18 cellular contexts compared by ENCODE assay signal in the genomic region with DNA sequence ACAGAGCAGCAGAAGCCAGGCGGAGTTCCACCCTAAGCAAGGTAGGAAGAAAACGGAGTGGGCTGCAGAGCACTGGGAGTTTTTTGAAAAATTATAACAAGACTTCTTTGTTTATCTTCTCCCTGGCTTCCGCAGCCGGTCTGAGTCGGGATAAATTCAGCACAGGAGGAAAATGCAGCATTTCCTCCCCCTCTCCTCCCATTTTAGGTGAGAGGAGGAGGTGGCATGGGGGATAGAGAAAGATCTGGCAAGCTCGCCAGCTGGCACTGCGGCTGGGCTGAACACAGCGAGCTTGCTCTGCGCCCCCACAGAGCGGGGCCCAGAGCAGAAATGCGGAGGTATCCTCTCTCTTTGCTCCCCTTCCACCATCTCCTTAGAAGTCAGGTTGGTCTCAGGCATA. TPM values are rescaled to one million over a fixed set of nuclear protein-coding genes. Genes with fewer than 3 reads are reported as not detected.
DNase-seq lines count a peak whose midpoint lies in the region; ATAC-seq and TF ChIP-seq lines count a peak whose summit lies in the region.
"Had no signal": no experiment of that assay in that cellular context is flagged by ENCODE, and none has a peak within 500 bp of the region (broad histone marks: within the 10 kb centered on the region; RNA-seq: fewer than 3 reads in every experiment).

No MANE protein-coding gene starts in this region.

- H3K27me3 Mint-ChIP-seq in CD4-positive, CD25-positive, alpha-beta regulatory T cell, result peaks cover 5% of the 10 kb centered on the region
- no peaks in the 10 kb centered on the region for H3K27me3 Mint-ChIP-seq in activated naive CD4-positive, alpha-beta T cell treated with anti-CD3 and anti-CD28 coated beads for 36 hours (ENCODE audit: low read depth)

- TF ChIP-seq CTCF in body of pancreas (IDR thresholded peaks at IDR 0.05), result no peak

- WGBS in body of pancreas, 2 donors, result 54 to 71% methylated on average over 9 to 11 of the region's 11 CpGs

- no peak overlapping the region for H3K9ac ChIP-seq in rectal smooth muscle tissue (ENCODE audit: low read length)

- no peak for DNase-seq in CD4-positive, CD25-positive, alpha-beta regulatory T cell
- peak in 17 of 61 donors; percentile 19 to 78 (median 27) for DNase-seq in caudate nucleus (lab: John Stamatoyannopoulos, UW)
- DNase-seq in head of caudate nucleus, result peak in 33 of 42 donors; percentile 17 to 83 (median 43)
- no peak for DNase-seq in activated naive CD4-positive, alpha-beta T cell treated with anti-CD3 and anti-CD28 coated beads for 36 hours
- DNase-seq in body of pancreas, result no peak
- DNase-seq in kidney glomerular epithelial cell (lab: John Stamatoyannopoulos, UW), result no peak
- DNase-seq: Caco-2; DMS153; NCI-H1930; NCI-H446; NK-92 treated with Interleukin-12 subunit alpha and Interleukin-12 subunit beta, amount 100 ng/mL, for 24 hours; SHP77 treated with DMSO at 0.1 percent for 48 hours had no signal

- H3K27ac ChIP-seq in CD4-positive, CD25-positive, alpha-beta regulatory T cell (ENCODE audit: insufficient read depth, low read length, poor library complexity, severe bottlenecking), result no peak overlapping the region
- peak overlapping the region; percentile 75 for H3K27ac ChIP-seq in caudate nucleus (ENCODE audit: low read depth, low read length)
- no peak overlapping the region for H3K27ac ChIP-seq in rectal smooth muscle tissue (ENCODE audit: low read depth, low read length)
- no peak overlapping the region for H3K27ac ChIP-seq in body of pancreas
- H3K27ac ChIP-seq: C4-2B, HL-60 had no signal

- H3K4me3 ChIP-seq in CD4-positive, CD25-positive, alpha-beta regulatory T cell (ENCODE audit: low read depth, low read length), result no peak overlapping the region
- peak overlapping the region; percentile 7 for H3K4me3 ChIP-seq in rectal smooth muscle tissue (ENCODE audit: low read length)
- no peak overlapping the region for H3K4me3 ChIP-seq in body of pancreas
- H3K4me3 ChIP-seq: HAP-1 had no signal

- no peaks in the 10 kb centered on the region for H3K27me3 ChIP-seq in CD4-positive, CD25-positive, alpha-beta regulatory T cell (ENCODE audit: control insufficient read depth, insufficient read depth, low read length)
- H3K27me3 ChIP-seq in rectal smooth muscle tissue (ENCODE audit: control insufficient read depth, insufficient read depth, low read length) (no peaks in the 10 kb centered on the region), body of pancreas (no peaks in the 10 kb centered on the region)

- H3K27ac Mint-ChIP-seq in CD4-positive, CD25-positive, alpha-beta regulatory T cell, result peak overlapping the region in 2 of 3 donors; percentile 97 to 99
- H3K27ac Mint-ChIP-seq in activated naive CD4-positive, alpha-beta T cell treated with anti-CD3 and anti-CD28 coated beads for 36 hours, result no peak overlapping the region

- CTCF ChIA-PET in activated naive CD4-positive, alpha-beta T cell treated with anti-CD3 and anti-CD28 coated beads for 36 hours (lab: Charles Lee), result interaction anchor here (1.1 to 2.0 kb wide), 2 partner anchors 10 to 33 kb away, joined by 3 to 7 read pairs; no protein-coding TSS in a partner anchor

- peaks cover 34% of the 10 kb centered on the region for H3K4me1 ChIP-seq in CD4-positive, CD25-positive, alpha-beta regulatory T cell (ENCODE audit: control insufficient read depth, insufficient read depth, low read length, poor library complexity, severe bottlenecking)
- H3K4me1 ChIP-seq in rectal smooth muscle tissue (ENCODE audit: control insufficient read depth, insufficient read depth, low read length) (no peaks in the 10 kb centered on the region), body of pancreas (no peaks in the 10 kb centered on the region)
- H3K4me1 ChIP-seq: Caco-2 had no signal

- no peaks in the 10 kb centered on the region for H3K36me3 ChIP-seq in CD4-positive, CD25-positive, alpha-beta regulatory T cell (ENCODE audit: control insufficient read depth, insufficient read depth, low read length)
- H3K36me3 ChIP-seq in rectal smooth muscle tissue (ENCODE audit: control insufficient read depth, insufficient read depth, low read length) (peaks cover 2% of the 10 kb centered on the region), body of pancreas (replicated peaks in 1 of 2; ENCODE audit: insufficient read depth in 1 of 2, low read depth in 2 of 2) (no peaks in the 10 kb centered on the region)
- H3K36me3 ChIP-seq: HAP-1 had no signal

- ATAC-seq in CD4-positive, CD25-positive, alpha-beta regulatory T cell (ENCODE audit: low read depth in 2 of 2), result no peak
- no peak for ATAC-seq in body of pancreas
- ATAC-seq in HG03439 (IDR thresholded peaks at IDR 0.05; ENCODE audit: unreplicated experiment), result no peak

- H3K9me3 ChIP-seq in CD4-positive, CD25-positive, alpha-beta regulatory T cell (ENCODE audit: control insufficient read depth in 2 of 2, low read length in 2 of 2), result no peaks in the 10 kb centered on the region
- H3K9me3 ChIP-seq in body of pancreas, result no peaks in the 10 kb centered on the region
- H3K9me3 ChIP-seq: Caco-2, HAP-1 had no signal

- no peak overlapping the region for H3K4me3 Mint-ChIP-seq in CD4-positive, CD25-positive, alpha-beta regulatory T cell
- no peak overlapping the region for H3K4me3 Mint-ChIP-seq in activated naive CD4-positive, alpha-beta T cell treated with anti-CD3 and anti-CD28 coated beads for 36 hours

- intact Hi-C loops in head of caudate nucleus (cut with DNase I) (no loop called here), body of pancreas (cut with DNase I) (no loop called here)
- intact Hi-C loops in activated naive CD4-positive, alpha-beta T cell treated with anti-CD3 and anti-CD28 coated beads for 36 hours (cut with micrococcal nuclease), result no loop called here

- TF ChIP-seq POLR2A in body of pancreas (IDR thresholded peaks at IDR 0.05), result no peak

- H3K36me3 Mint-ChIP-seq in CD4-positive, CD25-positive, alpha-beta regulatory T cell, result no peaks in the 10 kb centered on the region
- no peaks in the 10 kb centered on the region for H3K36me3 Mint-ChIP-seq in activated naive CD4-positive, alpha-beta T cell treated with anti-CD3 and anti-CD28 coated beads for 36 hours (ENCODE audit: low read depth)

- no peaks in the 10 kb centered on the region for H3K9me3 Mint-ChIP-seq in CD4-positive, CD25-positive, alpha-beta regulatory T cell
- H3K9me3 Mint-ChIP-seq in activated naive CD4-positive, alpha-beta T cell treated with anti-CD3 and anti-CD28 coated beads for 36 hours, result no peaks in the 10 kb centered on the region

- H3K4me1 Mint-ChIP-seq in CD4-positive, CD25-positive, alpha-beta regulatory T cell, result peaks cover 9 to 41% (median 25%) of the 10 kb centered on the region in 4 donors
- peaks cover 32% of the 10 kb centered on the region for H3K4me1 Mint-ChIP-seq in activated naive CD4-positive, alpha-beta T cell treated with anti-CD3 and anti-CD28 coated beads for 36 hours (ENCODE audit: low read depth)

RNA-seq across cellular contexts. Expression of a gene that starts 17.7 kb away (rescaled TPM):
- 0.25 TPM for total RNA-seq in CD4-positive, CD25-positive, alpha-beta regulatory T cell
- polyA plus RNA-seq in CD4-positive, CD25-positive, alpha-beta regulatory T cell, result under 1 TPM in 3 of 4 donors, not detected in 1; 0.41 to 0.68 (median 0.54) TPM
- total RNA-seq in activated naive CD4-positive, alpha-beta T cell treated with anti-CD3 and anti-CD28 coated beads for 36 hours, result not detected
- not detected for total RNA-seq in body of pancreas
- total RNA-seq: Caco-2, OCI-LY7 had no signal

Comparison
In these comparisons a context has a peak if more than half of its experiments do, and no peak if none do; other contexts are left out.
1. DNase-seq: peak in head of caudate nucleus (33 of 42); none in CD4-positive, CD25-positive, alpha-beta regulatory T cell (0 of 3), activated naive CD4-positive, alpha-beta T cell treated with anti-CD3 and anti-CD28 coated beads for 36 hours (single experiment), body of pancreas (0 of 4) and kidney glomerular epithelial cell (single experiment).